ENCODE assay signal across 8 cellular contexts in genomic region chr4:59126159-59126558, GRCh38.
"Had no signal": no experiment of that assay in that cellular context is flagged by ENCODE, and none has a peak within 500 bp of the region (broad histone marks: within the 10 kb centered on the region; RNA-seq: fewer than 3 reads in every experiment).

No MANE protein-coding gene starts in this region.

- H3K9me3 ChIP-seq: HAP-1 had no signal

- ATAC-seq: GM23338, HCT116 had no signal

- DNase-seq: H7, HFFc6, KBM-7 had no signal

- H2AFZ ChIP-seq: GM23338 had no signal

- H3K4me2 ChIP-seq: GM23338, KMS-11 had no signal

- H3K36me3 ChIP-seq: HAP-1 had no signal

- H3K9ac ChIP-seq: KMS-11 had no signal

- FAIRE-seq: HTR-8/SVneo had no signal

- H3K4me3 ChIP-seq: GM23338, HAP-1 had no signal

- H3K27ac ChIP-seq: KMS-11 had no signal
